In genomic region chr19:48171584-48172170, GRCh38 we compare ENCODE assay signal across 1 cellular context.
TF ChIP-seq lines count a peak whose summit lies in the region.

No MANE protein-coding gene starts in this region.

TF ChIP-seq in HepG2, 621 proteins besides CTCF, POLR2A, EP300 and RAD21 (continued from another document):
- no peak for TF ChIP-seq ATF4 (CRISPR knock-in tag; IDR thresholded peaks at IDR 0.05)
- TF ChIP-seq FLYWCH1 (CRISPR knock-in tag; IDR thresholded peaks at IDR 0.05), result no peak
- peak; percentile 48 for TF ChIP-seq AGO2 (optimal IDR thresholded peaks at IDR 0.05; ENCODE audit: low read depth, low read length)
- TF ChIP-seq ZNF709 (CRISPR knock-in tag; IDR thresholded peaks at IDR 0.05), result no peak
- TF ChIP-seq ZNF496 (CRISPR knock-in tag; IDR thresholded peaks at IDR 0.05; ENCODE audit: insufficient replicate concordance), result no peak
- TF ChIP-seq DPF2 (CRISPR knock-in tag; IDR thresholded peaks at IDR 0.05; ENCODE audit: borderline replicate concordance, low read depth), result no peak
- TF ChIP-seq MTF1 (CRISPR knock-in tag; IDR thresholded peaks at IDR 0.05), result no peak
- no peak for TF ChIP-seq REPIN1 (CRISPR knock-in tag; IDR thresholded peaks at IDR 0.05; ENCODE audit: borderline replicate concordance, low read depth)
- TF ChIP-seq DBP (CRISPR knock-in tag; IDR thresholded peaks at IDR 0.05; ENCODE audit: not compliant biosample characterization), result no peak
- no peak for TF ChIP-seq PRDM15 (CRISPR knock-in tag; IDR thresholded peaks at IDR 0.05)
- no peak for TF ChIP-seq SMC3 (IDR thresholded peaks at IDR 0.05; ENCODE audit: low read length)
- TF ChIP-seq ZBTB37 (CRISPR knock-in tag; IDR thresholded peaks at IDR 0.05), result no peak
- no peak for TF ChIP-seq CREBL2 (CRISPR knock-in tag; IDR thresholded peaks at IDR 0.05; ENCODE audit: borderline replicate concordance)
- TF ChIP-seq ZEB1 (IDR thresholded peaks at IDR 0.05; ENCODE audit: insufficient replicate concordance, low read depth), result no peak
- TF ChIP-seq CEBPB (IDR thresholded peaks at IDR 0.05; ENCODE audit: borderline replicate concordance, low read depth, low read length), result no peak
- TF ChIP-seq ZNF747 (CRISPR knock-in tag; IDR thresholded peaks at IDR 0.05; ENCODE audit: borderline replicate concordance), result no peak
- TF ChIP-seq HNRNPL (IDR thresholded peaks at IDR 0.05; ENCODE audit: low read depth, low read length), result no peak
- no peak for TF ChIP-seq RFXANK (CRISPR knock-in tag; IDR thresholded peaks at IDR 0.05)
- no peak for TF ChIP-seq TP53 (CRISPR knock-in tag; conservative IDR thresholded peaks at IDR 0.05)
- TF ChIP-seq NPAS2 (CRISPR knock-in tag; IDR thresholded peaks at IDR 0.05; ENCODE audit: borderline replicate concordance), result no peak
- TF ChIP-seq ASH2L (IDR thresholded peaks at IDR 0.05; ENCODE audit: insufficient read length, low read depth, low read length), result no peak
- TF ChIP-seq RBFOX2 (IDR thresholded peaks at IDR 0.05; ENCODE audit: low read depth, low read length), result 0 out of 2 replicates have a peak, but pooled peaks have one; percentile 39
- no peak for TF ChIP-seq HIC2 (CRISPR knock-in tag; IDR thresholded peaks at IDR 0.05; ENCODE audit: low read depth)
- TF ChIP-seq ZKSCAN1 (IDR thresholded peaks at IDR 0.05; ENCODE audit: low read length), result no peak
- TF ChIP-seq ZBTB38 (CRISPR knock-in tag; IDR thresholded peaks at IDR 0.05), result peak; percentile 88
